ENCODE assay signal across 10 cellular contexts in the genomic region with DNA sequence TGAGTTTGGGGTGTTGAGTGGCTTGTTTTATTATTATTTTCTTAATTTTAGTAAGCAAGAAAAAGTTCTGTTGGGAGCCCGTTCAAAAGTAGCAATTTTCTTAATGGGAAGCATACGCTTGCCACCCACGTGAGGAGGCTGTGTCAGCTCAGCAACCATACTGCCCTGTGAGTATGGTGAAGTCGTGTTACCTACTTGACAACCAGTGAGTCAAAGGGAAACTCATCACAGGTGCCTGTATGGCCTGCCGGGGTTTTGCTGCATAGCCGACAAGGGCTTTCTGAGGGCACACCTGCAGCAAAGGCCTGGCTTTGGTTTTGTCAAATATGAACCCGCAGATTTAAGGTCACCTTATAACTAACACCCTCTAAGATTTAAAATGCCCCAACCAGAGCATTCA. TPM values are rescaled to one million over a fixed set of nuclear protein-coding genes. Genes with fewer than 3 reads are reported as not detected.
DNase-seq lines count a peak whose midpoint lies in the region; ATAC-seq, FAIRE-seq and TF ChIP-seq lines count a peak whose summit lies in the region.
"Had no signal": no experiment of that assay in that cellular context is flagged by ENCODE, and none has a peak within 500 bp of the region (broad histone marks: within the 10 kb centered on the region; RNA-seq: fewer than 3 reads in every experiment).

No MANE protein-coding gene starts in this region.

- H3K4me1 ChIP-seq in thyroid gland, result peaks cover 21 to 29% of the 10 kb centered on the region in 2 donors
- H3K4me1 ChIP-seq in adrenal gland (replicated peaks in 1 of 2), result peaks cover 24 to 35% of the 10 kb centered on the region in 2 donors

- WGBS in thyroid gland, 2 donors, result 92 to 93% methylated on average over 7 of the region's 7 CpGs
- 87 to 92% (median 92%) methylated on average over 4 to 7 of the region's 7 CpGs for WGBS in adrenal gland, 4 donors

- peaks cover 4% of the 10 kb centered on the region for H3K36me3 Mint-ChIP-seq in activated CD4-positive, alpha-beta T cell treated with anti-CD3 and anti-CD28 coated beads, Interleukin-2, amount 10 ng/mL, durations not matched to agents 24 days and 14 days (ENCODE audit: low read depth)

- H3K9me3 Mint-ChIP-seq in activated CD4-positive, alpha-beta T cell treated with anti-CD3 and anti-CD28 coated beads, Interleukin-2, amount 10 ng/mL, durations not matched to agents 24 days and 14 days, result no peaks in the 10 kb centered on the region

- H3K27me3 Mint-ChIP-seq in activated CD4-positive, alpha-beta T cell treated with anti-CD3 and anti-CD28 coated beads, Interleukin-2, amount 10 ng/mL, durations not matched to agents 24 days and 14 days, result no peaks in the 10 kb centered on the region

- intact Hi-C loops in activated CD4-positive, alpha-beta T cell treated with anti-CD3 and anti-CD28 coated beads, Interleukin-2, amount 10 ng/mL, durations not matched to agents 24 days and 14 days (cut with micrococcal nuclease), result loop anchor here (1.0 kb wide), 2 partner anchors 13 to 44 kb away; no protein-coding TSS in a partner anchor
- intact Hi-C loops in thyroid gland (cut with DNase I) (no loop called here), adrenal gland (cut with DNase I) (no loop called here)

- ATAC-seq in GM18873 (IDR thresholded peaks at IDR 0.05; ENCODE audit: low FRiP score, unreplicated experiment) (peak; percentile 80), HG03025 (IDR thresholded peaks at IDR 0.05; ENCODE audit: low FRiP score, unreplicated experiment) (peak; percentile 67)

- peak overlapping the region; percentile 81 for H3K27ac Mint-ChIP-seq in activated CD4-positive, alpha-beta T cell treated with anti-CD3 and anti-CD28 coated beads, Interleukin-2, amount 10 ng/mL, durations not matched to agents 24 days and 14 days

- peak overlapping the region; percentile 53 for H3K4me3 Mint-ChIP-seq in activated CD4-positive, alpha-beta T cell treated with anti-CD3 and anti-CD28 coated beads, Interleukin-2, amount 10 ng/mL, durations not matched to agents 24 days and 14 days

- peaks cover 57% of the 10 kb centered on the region for H3K4me1 Mint-ChIP-seq in activated CD4-positive, alpha-beta T cell treated with anti-CD3 and anti-CD28 coated beads, Interleukin-2, amount 10 ng/mL, durations not matched to agents 24 days and 14 days

- H3K9me3 ChIP-seq in thyroid gland (no peaks in the 10 kb centered on the region), adrenal gland (replicated peaks in 1 of 3) (no peaks in the 10 kb centered on the region)
- H3K9me3 ChIP-seq: uterus had no signal

- FAIRE-seq in RCC 7860 (lab: Jason Lieb, UNC), result no peak

- H3K27me3 ChIP-seq in thyroid gland (no peaks in the 10 kb centered on the region), adrenal gland (no peaks in the 10 kb centered on the region)
- H3K27me3 ChIP-seq: uterus had no signal

- TF ChIP-seq POLR2A in thyroid gland (IDR thresholded peaks at IDR 0.05), result no peak
- no peak for TF ChIP-seq POLR2A in adrenal gland (IDR thresholded peaks at IDR 0.05)

- H3K4me3 ChIP-seq in thyroid gland (replicated peaks in 1 of 3), result no peak overlapping the region
- H3K4me3 ChIP-seq in adrenal gland, result no peak overlapping the region
- H3K4me3 ChIP-seq: uterus had no signal

- no peak for TF ChIP-seq CTCF in thyroid gland (IDR thresholded peaks at IDR 0.05)
- no peak for TF ChIP-seq CTCF in adrenal gland (IDR thresholded peaks at IDR 0.05)

- peak; percentile 80 for DNase-seq in activated CD4-positive, alpha-beta T cell treated with anti-CD3 and anti-CD28 coated beads, Interleukin-2, amount 10 ng/mL, durations not matched to agents 24 days and 14 days
- peak; percentile 38 to 45 for DNase-seq in stimulated activated CD4-positive, alpha-beta T cell treated with anti-CD3 and anti-CD28 coated beads, Interleukin-15, amount 100 ng/mL, for 48 hours (ENCODE audit: low read depth in 2 of 2)
- DNase-seq in thyroid gland (no peak), RCC 7860 (ENCODE audit: low spot score) (no peak), adrenal gland (no peak), NCI-H2171 (lab: John Stamatoyannopoulos, UW) (no peak)
- DNase-seq: OCI-M1, uterus had no signal

- H3K36me3 ChIP-seq in thyroid gland (no peaks in the 10 kb centered on the region), adrenal gland (replicated peaks in 1 of 2) (no peaks in the 10 kb centered on the region)
- H3K36me3 ChIP-seq: uterus had no signal

- H3K27ac ChIP-seq in thyroid gland (peak overlapping the region in 1 of 3 donors; percentile 14), adrenal gland (no peak overlapping the region)

RNA-seq across cellular contexts. Expression of a gene that starts 31.1 kb away (rescaled TPM):
- total RNA-seq in activated CD4-positive, alpha-beta T cell treated with anti-CD3 and anti-CD28 coated beads, Interleukin-2, amount 10 ng/mL, durations not matched to agents 24 days and 14 days, result 19.0 and 19.2 TPM in 2 replicates
- 10 to 100 TPM in 2 of 4 donors, 1 to 10 TPM in 2; 4.1 to 22.4 (median 9.3) TPM for total RNA-seq in thyroid gland
- 10 to 100 TPM; 15.5 to 57.4 (median 28.4) TPM for total RNA-seq in adrenal gland
- polyA plus RNA-seq in adrenal gland, result 10 to 100 TPM; 13.2 to 33.9 (median 18.3) TPM

Comparison
In these comparisons a context has a peak if more than half of its experiments do, and no peak if none do; other contexts are left out.
1. DNase-seq: peak in activated CD4-positive, alpha-beta T cell treated with anti-CD3 and anti-CD28 coated beads, Interleukin-2, amount 10 ng/mL, durations not matched to agents 24 days and 14 days (single experiment) and stimulated activated CD4-positive, alpha-beta T cell treated with anti-CD3 and anti-CD28 coated beads, Interleukin-15, amount 100 ng/mL, for 48 hours (2 of 2); none in thyroid gland (0 of 2), RCC 7860 (single experiment), adrenal gland (0 of 7) and NCI-H2171 (single experiment).